ENCODE assay signal across 21 cellular contexts in genomic region chr2:109282360-109282759, GRCh38.
"Had no signal": no experiment of that assay in that cellular context is flagged by ENCODE, and none has a peak within 500 bp of the region (broad histone marks: within the 10 kb centered on the region; RNA-seq: fewer than 3 reads in every experiment).

No MANE protein-coding gene starts in this region.

- ATAC-seq: esophagus mucosa; gastrocnemius medialis; mucosa of descending colon; natural killer cell treated with Interleukin-12 subunit alpha and Interleukin-12 subunit beta and Interleukin-15 and Interleukin-18, amount 100 ng/mL, for 72 hours; sciatic nerve; stimulated activated memory B cell treated with anti-CD40 and anti-IgM and Interleukin-4, amounts not matched to agents 10 μg/mL and 1 μg/mL and 100 μg/mL, for 72 hours had no signal

- DNase-seq: colonic mucosa; effector CD8-positive, alpha-beta T cell; endodermal cell; foreskin fibroblast; gastrocnemius medialis; head of caudate nucleus; mucosa of descending colon; naive B cell; stimulated activated CD4-positive, alpha-beta T cell treated with anti-CD3 and anti-CD28 coated beads, Interleukin-2, amount 100 ng/mL, for 24 hours; stimulated activated CD4-positive, alpha-beta T cell treated with anti-CD3 and anti-CD28 coated beads, Interleukin-4, amount 100 ng/mL, for 4 hours; stomach; thyroid gland; trophoblast cell had no signal

- H3K4me1 Mint-ChIP-seq: endodermal cell; memory B cell; neural crest cell; stimulated activated memory B cell treated with anti-CD40 and anti-IgM and Interleukin-4, amounts not matched to agents 10 μg/mL and 1 μg/mL and 100 μg/mL, for 72 hours had no signal

- H3K27me3 Mint-ChIP-seq: memory B cell; naive B cell; natural killer cell treated with Interleukin-12 subunit alpha and Interleukin-12 subunit beta and Interleukin-15 and Interleukin-18, amount 100 ng/mL, for 72 hours had no signal

- H3K27ac Mint-ChIP-seq: dendritic cell treated with granulocyte-macrophage colony-stimulating factor and Interleukin-4, amounts not matched to agents 40 ng/mL and 50 ng/mL, for 4 days; endodermal cell; memory B cell; mesothelial cell of epicardium; natural killer cell treated with Interleukin-12 subunit alpha and Interleukin-12 subunit beta and Interleukin-15 and Interleukin-18, amount 100 ng/mL, for 72 hours; stimulated activated memory B cell treated with anti-CD40 and anti-IgM and Interleukin-4, amounts not matched to agents 10 μg/mL and 1 μg/mL and 100 μg/mL, for 72 hours had no signal

- H3K36me3 Mint-ChIP-seq: memory B cell; mesothelial cell of epicardium; natural killer cell treated with Interleukin-12 subunit alpha and Interleukin-12 subunit beta and Interleukin-15 and Interleukin-18, amount 100 ng/mL, for 72 hours; stimulated activated memory B cell treated with anti-CD40 and anti-IgM and Interleukin-4, amounts not matched to agents 10 μg/mL and 1 μg/mL and 100 μg/mL, for 72 hours had no signal

- H3K4me3 Mint-ChIP-seq: dendritic cell treated with granulocyte-macrophage colony-stimulating factor and Interleukin-4, amounts not matched to agents 40 ng/mL and 50 ng/mL, for 4 days; endodermal cell; memory B cell; mesothelial cell of epicardium; natural killer cell treated with Interleukin-12 subunit alpha and Interleukin-12 subunit beta and Interleukin-15 and Interleukin-18, amount 100 ng/mL, for 72 hours; neural crest cell; stimulated activated memory B cell treated with anti-CD40 and anti-IgM and Interleukin-4, amounts not matched to agents 10 μg/mL and 1 μg/mL and 100 μg/mL, for 72 hours had no signal

- H3K9me3 Mint-ChIP-seq: dendritic cell treated with granulocyte-macrophage colony-stimulating factor and Interleukin-4, amounts not matched to agents 40 ng/mL and 50 ng/mL, for 4 days; endodermal cell; memory B cell; mesothelial cell of epicardium; naive B cell; natural killer cell treated with Interleukin-12 subunit alpha and Interleukin-12 subunit beta and Interleukin-15 and Interleukin-18, amount 100 ng/mL, for 72 hours; neural crest cell; stimulated activated memory B cell treated with anti-CD40 and anti-IgM and Interleukin-4, amounts not matched to agents 10 μg/mL and 1 μg/mL and 100 μg/mL, for 72 hours had no signal
